Comparison of ENCODE assay signal across 1 cellular context in the genomic region with DNA sequence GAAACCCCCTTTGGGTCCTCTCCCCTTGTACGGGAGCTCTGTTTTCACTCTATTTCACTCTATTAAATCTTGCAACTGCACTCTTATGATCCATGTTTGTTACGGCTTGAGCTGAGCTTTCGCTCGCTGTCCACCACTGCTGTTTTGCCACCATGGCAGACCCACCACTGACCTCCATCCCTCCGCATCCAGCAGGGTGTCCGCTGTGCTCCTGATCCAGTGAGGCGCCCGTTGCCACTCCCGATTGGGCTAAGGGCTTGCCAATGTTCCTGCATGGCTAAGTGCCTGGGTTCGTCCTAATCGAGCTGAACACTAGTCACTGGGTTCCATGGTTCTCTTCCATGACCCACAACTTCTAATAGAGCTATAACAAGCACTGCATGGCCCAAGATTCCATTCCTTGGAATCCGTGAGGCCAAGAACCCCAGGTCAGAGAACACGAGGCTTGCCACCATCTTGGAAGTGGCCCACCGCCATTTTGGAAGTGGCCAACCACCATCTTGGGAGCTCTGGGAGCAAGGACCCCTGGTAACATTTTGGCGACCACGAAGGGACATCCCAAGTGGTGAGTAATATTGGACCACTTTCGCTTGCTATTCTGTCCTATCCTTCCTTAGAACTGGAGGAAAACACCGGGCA.
TF ChIP-seq lines count a peak whose summit lies in the region.
"Not testable (repeated sequence)": the region's sequence is repeated elsewhere in the genome, so short reads cannot be mapped to it uniquely, and the experiment has no call there.

No MANE protein-coding gene starts in this region.

TF ChIP-seq in K562, 482 proteins besides CTCF, POLR2A, EP300 and RAD21 (continued from another document):
- peak; percentile 71 for TF ChIP-seq DIDO1 (tag; IDR thresholded peaks at IDR 0.05; ENCODE audit: low read depth)
- TF ChIP-seq, protein P1, sequence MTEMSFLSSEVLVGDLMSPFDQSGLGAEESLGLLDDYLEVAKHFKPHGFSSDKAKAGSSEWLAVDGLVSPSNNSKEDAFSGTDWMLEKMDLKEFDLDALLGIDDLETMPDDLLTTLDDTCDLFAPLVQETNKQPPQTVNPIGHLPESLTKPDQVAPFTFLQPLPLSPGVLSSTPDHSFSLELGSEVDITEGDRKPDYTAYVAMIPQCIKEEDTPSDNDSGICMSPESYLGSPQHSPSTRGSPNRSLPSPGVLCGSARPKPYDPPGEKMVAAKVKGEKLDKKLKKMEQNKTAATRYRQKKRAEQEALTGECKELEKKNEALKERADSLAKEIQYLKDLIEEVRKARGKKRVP (CRISPR knock-in tag; IDR thresholded peaks at IDR 0.05): 0 out of 2 replicates have a peak, but pooled peaks have one; percentile 5
- 0 out of 2 replicates have a peak, but pooled peaks have one; percentile 25 for TF ChIP-seq BCL6 (CRISPR knock-in tag; IDR thresholded peaks at IDR 0.05)
- peak; percentile 58 for TF ChIP-seq RBFOX2 (IDR thresholded peaks at IDR 0.05; ENCODE audit: low read depth, low read length)
- TF ChIP-seq, protein P2, sequence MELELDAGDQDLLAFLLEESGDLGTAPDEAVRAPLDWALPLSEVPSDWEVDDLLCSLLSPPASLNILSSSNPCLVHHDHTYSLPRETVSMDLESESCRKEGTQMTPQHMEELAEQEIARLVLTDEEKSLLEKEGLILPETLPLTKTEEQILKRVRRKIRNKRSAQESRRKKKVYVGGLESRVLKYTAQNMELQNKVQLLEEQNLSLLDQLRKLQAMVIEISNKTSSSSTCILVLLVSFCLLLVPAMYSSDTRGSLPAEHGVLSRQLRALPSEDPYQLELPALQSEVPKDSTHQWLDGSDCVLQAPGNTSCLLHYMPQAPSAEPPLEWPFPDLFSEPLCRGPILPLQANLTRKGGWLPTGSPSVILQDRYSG (tag; conservative IDR thresholded peaks at IDR 0.05; ENCODE audit: low read depth): peak; percentile 78
- TF ChIP-seq YY1 (IDR thresholded peaks at IDR 0.05; ENCODE audit: borderline replicate concordance in 1 of 3, control insufficient read depth in 1 of 3, extremely low read depth in 1 of 3, insufficient read depth in 3 of 3, insufficient read length in 1 of 3, insufficient replicate concordance in 2 of 3, low read depth in 1 of 3, low read length in 2 of 3): peak; percentile 34 to 81 (median 54)
- TF ChIP-seq, protein P3, sequence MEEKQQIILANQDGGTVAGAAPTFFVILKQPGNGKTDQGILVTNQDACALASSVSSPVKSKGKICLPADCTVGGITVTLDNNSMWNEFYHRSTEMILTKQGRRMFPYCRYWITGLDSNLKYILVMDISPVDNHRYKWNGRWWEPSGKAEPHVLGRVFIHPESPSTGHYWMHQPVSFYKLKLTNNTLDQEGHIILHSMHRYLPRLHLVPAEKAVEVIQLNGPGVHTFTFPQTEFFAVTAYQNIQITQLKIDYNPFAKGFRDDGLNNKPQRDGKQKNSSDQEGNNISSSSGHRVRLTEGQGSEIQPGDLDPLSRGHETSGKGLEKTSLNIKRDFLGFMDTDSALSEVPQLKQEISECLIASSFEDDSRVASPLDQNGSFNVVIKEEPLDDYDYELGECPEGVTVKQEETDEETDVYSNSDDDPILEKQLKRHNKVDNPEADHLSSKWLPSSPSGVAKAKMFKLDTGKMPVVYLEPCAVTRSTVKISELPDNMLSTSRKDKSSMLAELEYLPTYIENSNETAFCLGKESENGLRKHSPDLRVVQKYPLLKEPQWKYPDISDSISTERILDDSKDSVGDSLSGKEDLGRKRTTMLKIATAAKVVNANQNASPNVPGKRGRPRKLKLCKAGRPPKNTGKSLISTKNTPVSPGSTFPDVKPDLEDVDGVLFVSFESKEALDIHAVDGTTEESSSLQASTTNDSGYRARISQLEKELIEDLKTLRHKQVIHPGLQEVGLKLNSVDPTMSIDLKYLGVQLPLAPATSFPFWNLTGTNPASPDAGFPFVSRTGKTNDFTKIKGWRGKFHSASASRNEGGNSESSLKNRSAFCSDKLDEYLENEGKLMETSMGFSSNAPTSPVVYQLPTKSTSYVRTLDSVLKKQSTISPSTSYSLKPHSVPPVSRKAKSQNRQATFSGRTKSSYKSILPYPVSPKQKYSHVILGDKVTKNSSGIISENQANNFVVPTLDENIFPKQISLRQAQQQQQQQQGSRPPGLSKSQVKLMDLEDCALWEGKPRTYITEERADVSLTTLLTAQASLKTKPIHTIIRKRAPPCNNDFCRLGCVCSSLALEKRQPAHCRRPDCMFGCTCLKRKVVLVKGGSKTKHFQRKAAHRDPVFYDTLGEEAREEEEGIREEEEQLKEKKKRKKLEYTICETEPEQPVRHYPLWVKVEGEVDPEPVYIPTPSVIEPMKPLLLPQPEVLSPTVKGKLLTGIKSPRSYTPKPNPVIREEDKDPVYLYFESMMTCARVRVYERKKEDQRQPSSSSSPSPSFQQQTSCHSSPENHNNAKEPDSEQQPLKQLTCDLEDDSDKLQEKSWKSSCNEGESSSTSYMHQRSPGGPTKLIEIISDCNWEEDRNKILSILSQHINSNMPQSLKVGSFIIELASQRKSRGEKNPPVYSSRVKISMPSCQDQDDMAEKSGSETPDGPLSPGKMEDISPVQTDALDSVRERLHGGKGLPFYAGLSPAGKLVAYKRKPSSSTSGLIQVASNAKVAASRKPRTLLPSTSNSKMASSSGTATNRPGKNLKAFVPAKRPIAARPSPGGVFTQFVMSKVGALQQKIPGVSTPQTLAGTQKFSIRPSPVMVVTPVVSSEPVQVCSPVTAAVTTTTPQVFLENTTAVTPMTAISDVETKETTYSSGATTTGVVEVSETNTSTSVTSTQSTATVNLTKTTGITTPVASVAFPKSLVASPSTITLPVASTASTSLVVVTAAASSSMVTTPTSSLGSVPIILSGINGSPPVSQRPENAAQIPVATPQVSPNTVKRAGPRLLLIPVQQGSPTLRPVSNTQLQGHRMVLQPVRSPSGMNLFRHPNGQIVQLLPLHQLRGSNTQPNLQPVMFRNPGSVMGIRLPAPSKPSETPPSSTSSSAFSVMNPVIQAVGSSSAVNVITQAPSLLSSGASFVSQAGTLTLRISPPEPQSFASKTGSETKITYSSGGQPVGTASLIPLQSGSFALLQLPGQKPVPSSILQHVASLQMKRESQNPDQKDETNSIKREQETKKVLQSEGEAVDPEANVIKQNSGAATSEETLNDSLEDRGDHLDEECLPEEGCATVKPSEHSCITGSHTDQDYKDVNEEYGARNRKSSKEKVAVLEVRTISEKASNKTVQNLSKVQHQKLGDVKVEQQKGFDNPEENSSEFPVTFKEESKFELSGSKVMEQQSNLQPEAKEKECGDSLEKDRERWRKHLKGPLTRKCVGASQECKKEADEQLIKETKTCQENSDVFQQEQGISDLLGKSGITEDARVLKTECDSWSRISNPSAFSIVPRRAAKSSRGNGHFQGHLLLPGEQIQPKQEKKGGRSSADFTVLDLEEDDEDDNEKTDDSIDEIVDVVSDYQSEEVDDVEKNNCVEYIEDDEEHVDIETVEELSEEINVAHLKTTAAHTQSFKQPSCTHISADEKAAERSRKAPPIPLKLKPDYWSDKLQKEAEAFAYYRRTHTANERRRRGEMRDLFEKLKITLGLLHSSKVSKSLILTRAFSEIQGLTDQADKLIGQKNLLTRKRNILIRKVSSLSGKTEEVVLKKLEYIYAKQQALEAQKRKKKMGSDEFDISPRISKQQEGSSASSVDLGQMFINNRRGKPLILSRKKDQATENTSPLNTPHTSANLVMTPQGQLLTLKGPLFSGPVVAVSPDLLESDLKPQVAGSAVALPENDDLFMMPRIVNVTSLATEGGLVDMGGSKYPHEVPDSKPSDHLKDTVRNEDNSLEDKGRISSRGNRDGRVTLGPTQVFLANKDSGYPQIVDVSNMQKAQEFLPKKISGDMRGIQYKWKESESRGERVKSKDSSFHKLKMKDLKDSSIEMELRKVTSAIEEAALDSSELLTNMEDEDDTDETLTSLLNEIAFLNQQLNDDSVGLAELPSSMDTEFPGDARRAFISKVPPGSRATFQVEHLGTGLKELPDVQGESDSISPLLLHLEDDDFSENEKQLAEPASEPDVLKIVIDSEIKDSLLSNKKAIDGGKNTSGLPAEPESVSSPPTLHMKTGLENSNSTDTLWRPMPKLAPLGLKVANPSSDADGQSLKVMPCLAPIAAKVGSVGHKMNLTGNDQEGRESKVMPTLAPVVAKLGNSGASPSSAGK (IDR thresholded peaks at IDR 0.05): peak; percentile 44; the same call in 1 of the 2 replicates
- TF ChIP-seq NFRKB (IDR thresholded peaks at IDR 0.05; ENCODE audit: low read depth): peak; percentile 77; the same call in 1 of the 2 replicates
- peak; percentile 47 for TF ChIP-seq MYC (IDR thresholded peaks at IDR 0.05; ENCODE audit: low read depth, low read length)
- TF ChIP-seq MYC (CRISPR knock-in tag; IDR thresholded peaks at IDR 0.05; ENCODE audit: borderline replicate concordance, low read depth); NR2C1 (IDR thresholded peaks at IDR 0.05); NR2C2 (CRISPR knock-in tag; IDR thresholded peaks at IDR 0.05): not testable (repeated sequence)
- peak; percentile 9; the same call in 1 of the 2 replicates for TF ChIP-seq BRD4 (IDR thresholded peaks at IDR 0.05)
- TF ChIP-seq, protein P4, sequence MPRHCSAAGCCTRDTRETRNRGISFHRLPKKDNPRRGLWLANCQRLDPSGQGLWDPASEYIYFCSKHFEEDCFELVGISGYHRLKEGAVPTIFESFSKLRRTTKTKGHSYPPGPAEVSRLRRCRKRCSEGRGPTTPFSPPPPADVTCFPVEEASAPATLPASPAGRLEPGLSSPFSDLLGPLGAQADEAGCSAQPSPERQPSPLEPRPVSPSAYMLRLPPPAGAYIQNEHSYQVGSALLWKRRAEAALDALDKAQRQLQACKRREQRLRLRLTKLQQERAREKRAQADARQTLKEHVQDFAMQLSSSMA (CRISPR knock-in tag; IDR thresholded peaks at IDR 0.05): peak; percentile 90
- peak; percentile 48; the same call in 1 of the 2 replicates for TF ChIP-seq POLR2G (IDR thresholded peaks at IDR 0.05; ENCODE audit: low read depth, low read length)
- peak in 1 of 2 experiments; percentile 60; a peak in 1 of 4 replicates for TF ChIP-seq MAZ (CRISPR knock-in tag; conservative IDR thresholded peaks at IDR 0.05 in 1 of 2, IDR thresholded peaks at IDR 0.05 in 1 of 2)
- peak; percentile 57 for TF ChIP-seq POLR2H (tag; IDR thresholded peaks at IDR 0.05; ENCODE audit: low read depth)
- peak; percentile 54 for TF ChIP-seq NR2C1 (tag; IDR thresholded peaks at IDR 0.05)
- TF ChIP-seq, protein P5, sequence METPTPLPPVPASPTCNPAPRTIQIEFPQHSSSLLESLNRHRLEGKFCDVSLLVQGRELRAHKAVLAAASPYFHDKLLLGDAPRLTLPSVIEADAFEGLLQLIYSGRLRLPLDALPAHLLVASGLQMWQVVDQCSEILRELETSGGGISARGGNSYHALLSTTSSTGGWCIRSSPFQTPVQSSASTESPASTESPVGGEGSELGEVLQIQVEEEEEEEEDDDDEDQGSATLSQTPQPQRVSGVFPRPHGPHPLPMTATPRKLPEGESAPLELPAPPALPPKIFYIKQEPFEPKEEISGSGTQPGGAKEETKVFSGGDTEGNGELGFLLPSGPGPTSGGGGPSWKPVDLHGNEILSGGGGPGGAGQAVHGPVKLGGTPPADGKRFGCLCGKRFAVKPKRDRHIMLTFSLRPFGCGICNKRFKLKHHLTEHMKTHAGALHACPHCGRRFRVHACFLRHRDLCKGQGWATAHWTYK (CRISPR knock-in tag; IDR thresholded peaks at IDR 0.05): peak; percentile 83
- TF ChIP-seq ZNF589 (CRISPR knock-in tag; IDR thresholded peaks at IDR 0.05; ENCODE audit: low read depth): 0 out of 2 replicates have a peak, but pooled peaks have one; percentile 28
- TF ChIP-seq, protein P6, sequence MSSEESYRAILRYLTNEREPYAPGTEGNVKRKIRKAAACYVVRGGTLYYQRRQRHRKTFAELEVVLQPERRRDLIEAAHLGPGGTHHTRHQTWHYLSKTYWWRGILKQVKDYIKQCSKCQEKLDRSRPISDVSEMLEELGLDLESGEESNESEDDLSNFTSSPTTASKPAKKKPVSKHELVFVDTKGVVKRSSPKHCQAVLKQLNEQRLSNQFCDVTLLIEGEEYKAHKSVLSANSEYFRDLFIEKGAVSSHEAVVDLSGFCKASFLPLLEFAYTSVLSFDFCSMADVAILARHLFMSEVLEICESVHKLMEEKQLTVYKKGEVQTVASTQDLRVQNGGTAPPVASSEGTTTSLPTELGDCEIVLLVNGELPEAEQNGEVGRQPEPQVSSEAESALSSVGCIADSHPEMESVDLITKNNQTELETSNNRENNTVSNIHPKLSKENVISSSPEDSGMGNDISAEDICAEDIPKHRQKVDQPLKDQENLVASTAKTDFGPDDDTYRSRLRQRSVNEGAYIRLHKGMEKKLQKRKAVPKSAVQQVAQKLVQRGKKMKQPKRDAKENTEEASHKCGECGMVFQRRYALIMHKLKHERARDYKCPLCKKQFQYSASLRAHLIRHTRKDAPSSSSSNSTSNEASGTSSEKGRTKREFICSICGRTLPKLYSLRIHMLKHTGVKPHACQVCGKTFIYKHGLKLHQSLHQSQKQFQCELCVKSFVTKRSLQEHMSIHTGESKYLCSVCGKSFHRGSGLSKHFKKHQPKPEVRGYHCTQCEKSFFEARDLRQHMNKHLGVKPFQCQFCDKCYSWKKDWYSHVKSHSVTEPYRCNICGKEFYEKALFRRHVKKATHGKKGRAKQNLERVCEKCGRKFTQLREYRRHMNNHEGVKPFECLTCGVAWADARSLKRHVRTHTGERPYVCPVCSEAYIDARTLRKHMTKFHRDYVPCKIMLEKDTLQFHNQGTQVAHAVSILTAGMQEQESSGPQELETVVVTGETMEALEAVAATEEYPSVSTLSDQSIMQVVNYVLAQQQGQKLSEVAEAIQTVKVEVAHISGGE (CRISPR knock-in tag; IDR thresholded peaks at IDR 0.05): 0 out of 6 replicates have a peak, but pooled peaks of 1 of the 3 experiments have one; percentile 26
- TF ChIP-seq GTF2A2 (tag; IDR thresholded peaks at IDR 0.05): 0 out of 2 replicates have a peak, but pooled peaks have one; percentile 49
- peak; percentile 65 for TF ChIP-seq ZBTB17 (CRISPR knock-in tag; IDR thresholded peaks at IDR 0.05)
- peak; percentile 69 for TF ChIP-seq NR2C2 (tag; IDR thresholded peaks at IDR 0.05)
- peak; percentile 45 for TF ChIP-seq EP400 (IDR thresholded peaks at IDR 0.05)
- 0 out of 2 replicates have a peak, but pooled peaks have one; percentile 15 for TF ChIP-seq ZNF311 (CRISPR knock-in tag; IDR thresholded peaks at IDR 0.05)
- TF ChIP-seq TAF7 (tag; IDR thresholded peaks at IDR 0.05): peak; percentile 60; the same call in 1 of the 2 replicates
- TF ChIP-seq KAT8 (IDR thresholded peaks at IDR 0.05; ENCODE audit: low read depth): peak; percentile 68; the same call in 1 of the 2 replicates
- peak; percentile 72; the same call in 1 of the 2 replicates for TF ChIP-seq HDAC8 (tag; IDR thresholded peaks at IDR 0.05)
